Comparison of ENCODE assay signal across 24 cellular contexts in the genomic region with DNA sequence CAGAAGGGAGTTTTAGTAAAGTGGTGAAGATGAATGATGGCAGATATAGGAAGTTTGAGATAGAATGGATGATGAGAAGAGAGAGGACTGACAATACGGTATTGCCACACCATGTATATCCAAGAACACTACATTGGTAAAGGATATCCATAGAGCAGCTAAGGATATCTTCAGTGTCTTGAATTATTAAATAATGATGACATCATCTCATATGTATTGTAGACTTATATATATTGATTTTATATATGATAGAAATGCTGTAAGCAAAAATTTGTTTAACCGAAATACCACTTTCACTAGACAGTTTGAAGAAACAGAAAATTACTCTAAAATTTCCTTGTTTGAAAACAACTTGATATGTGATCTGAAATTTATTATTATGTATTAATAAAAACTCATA.
DNase-seq lines count a peak whose midpoint lies in the region; ATAC-seq, FAIRE-seq and TF ChIP-seq lines count a peak whose summit lies in the region.
"Had no signal": no experiment of that assay in that cellular context is flagged by ENCODE, and none has a peak within 500 bp of the region (broad histone marks: within the 10 kb centered on the region; RNA-seq: fewer than 3 reads in every experiment).

No MANE protein-coding gene starts in this region.

- no peak overlapping the region for H3K4me2 ChIP-seq in HepG2 (ENCODE audit: low read depth, low read length)
- H3K4me2 ChIP-seq in MM.1S (ENCODE audit: low read depth, low read length) = no peak overlapping the region
- H3K4me2 ChIP-seq: A549, SK-N-SH had no signal

- FAIRE-seq in HepG2 (lab: Jason Lieb, UNC) = no peak
- FAIRE-seq: A549 had no signal

- H3K9me3 ChIP-seq in HepG2 (ENCODE audit: low read length) (no peaks in the 10 kb centered on the region), right lobe of liver (no peaks in the 10 kb centered on the region), MM.1S (replicated peaks; ENCODE audit: insufficient read depth, low read length) (no peaks in the 10 kb centered on the region), BE2C (no peaks in the 10 kb centered on the region), lower lobe of right lung (no peaks in the 10 kb centered on the region)
- H3K9me3 ChIP-seq: A549 had no signal

- TF ChIP-seq CTCF in HepG2 (CRISPR knock-in tag; IDR thresholded peaks at IDR 0.05) (no peak), right lobe of liver (IDR thresholded peaks at IDR 0.05) (no peak), MM.1S (IDR thresholded peaks at IDR 0.05; ENCODE audit: low read length) (no peak), BE2C (IDR thresholded peaks at IDR 0.05; ENCODE audit: low read depth, low read length) (no peak), lower lobe of right lung (IDR thresholded peaks at IDR 0.05) (no peak)

- in situ Hi-C loops in HepG2 (cut with HindIII; ENCODE audit: extremely low pct_ligation_motif_present, low pct_unique_long_range_greater_than_20kb) = no loop called here

- H3K27ac Mint-ChIP-seq in central memory CD8-positive, alpha-beta T cell (ENCODE audit: low read depth) = peak overlapping the region; percentile 9

- CTCF ChIA-PET in HepG2 (lab: Yijun Ruan, JAX; ENCODE audit: low intra/inter-chr PET ratio, low total read pairs) = no interaction called here

- POLR2A ChIA-PET in HepG2 (lab: Yijun Ruan, JAX) = no interaction called here

- no peaks in the 10 kb centered on the region for H3K9me2 ChIP-seq in MM.1S (replicated peaks; ENCODE audit: insufficient read depth, low read length)
- H3K9me2 ChIP-seq: SK-N-SH had no signal

- no peaks in the 10 kb centered on the region for H3K27me3 ChIP-seq in HepG2 (ENCODE audit: control insufficient read depth in 1 of 2, insufficient read depth in 2 of 2, low read length in 2 of 2)
- no peaks in the 10 kb centered on the region for H3K27me3 ChIP-seq in right lobe of liver
- H3K27me3 ChIP-seq in MM.1S (replicated peaks; ENCODE audit: insufficient read depth, low read length) = no peaks in the 10 kb centered on the region
- no peaks in the 10 kb centered on the region for H3K27me3 ChIP-seq in BE2C
- no peaks in the 10 kb centered on the region for H3K27me3 ChIP-seq in lower lobe of right lung (ENCODE audit: low read depth)

- TF ChIP-seq EP300 in HepG2 (IDR thresholded peaks at IDR 0.05; ENCODE audit: low read depth in 2 of 2, low read length in 2 of 2) (no peak), HepG2 (CRISPR knock-in tag; IDR thresholded peaks at IDR 0.05; ENCODE audit: borderline replicate concordance) (no peak)

- peaks cover 50% of the 10 kb centered on the region for H3K36me3 Mint-ChIP-seq in central memory CD8-positive, alpha-beta T cell (ENCODE audit: insufficient read depth)

- BruUV-seq in HepG2 (replicated peaks; lab: Mats Ljungman, UMichigan) = no TSS peak

- WGBS in HepG2 (ENCODE audit: low lambda C conversion rate) = 97% methylated on average over 2 of the region's 2 CpGs
- 96% methylated on average over 2 of the region's 2 CpGs for WGBS in right lobe of liver (ENCODE audit: insufficient coverage, low coverage, low lambda C conversion rate, missing lambda C conversion rate)

- H2AFZ ChIP-seq in HepG2 (ENCODE audit: low read length) (no peak overlapping the region), MM.1S (ENCODE audit: low read length) (no peak overlapping the region)

- no peaks in the 10 kb centered on the region for H3K79me2 ChIP-seq in HepG2 (ENCODE audit: insufficient read depth, low read length)
- H3K79me2 ChIP-seq in MM.1S (ENCODE audit: low read length) = peaks cover 8% of the 10 kb centered on the region

- H4K20me1 ChIP-seq in HepG2 (ENCODE audit: insufficient read depth, low read length) (no peaks in the 10 kb centered on the region), MM.1S (ENCODE audit: insufficient read depth, low read length) (no peaks in the 10 kb centered on the region)

- no peaks in the 10 kb centered on the region for H3K9me3 Mint-ChIP-seq in central memory CD8-positive, alpha-beta T cell
- H3K9me3 Mint-ChIP-seq: CD4-positive, alpha-beta T cell; H9 had no signal

- DNase-seq in HepG2 (ENCODE audit: low spot score) = no peak
- DNase-seq in right lobe of liver = no peak
- no peak for DNase-seq in MM.1S
- DNase-seq in central memory CD8-positive, alpha-beta T cell (ENCODE audit: low spot score in 2 of 2) = no peak
- no peak for DNase-seq in BE2C
- DNase-seq in left lobe of liver (ENCODE audit: low spot score) = no peak
- no peak for DNase-seq in HUDEP-2 (lab: John Stamatoyannopoulos, UW; ENCODE audit: unreplicated experiment in 76 of 76)
- DNase-seq in lower lobe of right lung = no peak
- DNase-seq: Calu3; CD4-positive, alpha-beta T cell; DMS153; GDM1; H9; KG1; NCI-H1092 treated with DMSO at 0.1 percent for 48 hours; NCI-H2081; NCI-H2171; NCI-H345; NCI-H524; NCI-H774; NK-92 treated with Interleukin-12 subunit alpha and Interleukin-12 subunit beta, amount 100 ng/mL, for 24 hours; SIG-M5; SK-N-SH had no signal

- no peak for TF ChIP-seq POLR2A in HepG2 (IDR thresholded peaks at IDR 0.05; ENCODE audit: insufficient read depth in 1 of 2, low read depth in 2 of 2, low read length in 2 of 2)
- no peak for TF ChIP-seq POLR2A in right lobe of liver (IDR thresholded peaks at IDR 0.05)

- H3K4me3 ChIP-seq in HepG2 (replicated peaks in 1 of 3; ENCODE audit: insufficient read depth in 1 of 3, low read depth in 2 of 3, low read length in 3 of 3) = no peak overlapping the region
- H3K4me3 ChIP-seq in right lobe of liver = no peak overlapping the region
- no peak overlapping the region for H3K4me3 ChIP-seq in MM.1S (ENCODE audit: low read length)
- no peak overlapping the region for H3K4me3 ChIP-seq in BE2C (ENCODE audit: low read depth, low read length)
- no peak overlapping the region for H3K4me3 ChIP-seq in lower lobe of right lung
- H3K4me3 ChIP-seq: A549 had no signal

- no peak overlapping the region for H3K4me3 Mint-ChIP-seq in central memory CD8-positive, alpha-beta T cell
- H3K4me3 Mint-ChIP-seq: CD4-positive, alpha-beta T cell; H9 had no signal

- ATAC-seq in HepG2 = no peak
- no peak for ATAC-seq in right lobe of liver
- ATAC-seq in central memory CD8-positive, alpha-beta T cell (replicated peaks; ENCODE audit: extremely low read depth, poor library complexity, severe bottlenecking) = no peak
- no peak for ATAC-seq in left lobe of liver
- ATAC-seq in lower lobe of right lung = no peak
- ATAC-seq: A549 had no signal

- no peak for TF ChIP-seq RAD21 in HepG2 (CRISPR knock-in tag; IDR thresholded peaks at IDR 0.05)

- intact Hi-C loops in HepG2 (cut with micrococcal nuclease; ENCODE audit: unreplicated experiment) = no loop called here
- intact Hi-C loops in right lobe of liver (cut with DNase I) = no loop called here
- intact Hi-C loops in lower lobe of right lung (cut with DNase I) = no loop called here

- H3K36me3 ChIP-seq in HepG2 (replicated peaks in 1 of 2; ENCODE audit: control insufficient read depth in 1 of 2, insufficient read depth in 2 of 2, low read length in 2 of 2) = peaks cover 1 to 12% of the 10 kb centered on the region in 2 experiments; a peak in 2 of 5 replicates
- H3K36me3 ChIP-seq in right lobe of liver = no peaks in the 10 kb centered on the region
- peaks cover 2% of the 10 kb centered on the region; the same call in 1 of the 2 replicates for H3K36me3 ChIP-seq in MM.1S (replicated peaks; ENCODE audit: insufficient read depth, low read length)
- H3K36me3 ChIP-seq in BE2C = no peaks in the 10 kb centered on the region; the same call in 1 of the 2 replicates
- peaks cover 64% of the 10 kb centered on the region for H3K36me3 ChIP-seq in lower lobe of right lung

- no peaks in the 10 kb centered on the region for H3K4me1 ChIP-seq in HepG2 (ENCODE audit: insufficient read depth, low read length)
- no peaks in the 10 kb centered on the region for H3K4me1 ChIP-seq in right lobe of liver
- H3K4me1 ChIP-seq in MM.1S (ENCODE audit: low read length) = peaks cover 12% of the 10 kb centered on the region
- H3K4me1 ChIP-seq in BE2C = no peaks in the 10 kb centered on the region
- no peaks in the 10 kb centered on the region for H3K4me1 ChIP-seq in lower lobe of right lung

- no peak overlapping the region for H3K9ac ChIP-seq in HepG2 (ENCODE audit: insufficient read depth, low read depth, low read length)
- no peak overlapping the region for H3K9ac ChIP-seq in MM.1S (ENCODE audit: low read length)
- H3K9ac ChIP-seq: SK-N-SH had no signal

- no peaks in the 10 kb centered on the region for H3F3A ChIP-seq in MM.1S (ENCODE audit: insufficient read depth, low read length)

- H3K27me3 Mint-ChIP-seq in central memory CD8-positive, alpha-beta T cell = no peaks in the 10 kb centered on the region
- H3K27me3 Mint-ChIP-seq: CD4-positive, alpha-beta T cell had no signal

- peaks cover 39% of the 10 kb centered on the region for H3K4me1 Mint-ChIP-seq in central memory CD8-positive, alpha-beta T cell

- H3K27ac ChIP-seq in HepG2 (ENCODE audit: extremely low read length, insufficient read depth, low read length) (no peak overlapping the region), right lobe of liver (no peak overlapping the region), MM.1S (ENCODE audit: low read length) (peak overlapping the region; percentile 20; the same call in 1 of the 2 replicates), lower lobe of right lung (no peak overlapping the region)
- H3K27ac ChIP-seq: A549 had no signal

TF ChIP-seq in HepG2, 621 proteins besides CTCF, POLR2A, EP300 and RAD21:
- TF ChIP-seq ZEB1 (IDR thresholded peaks at IDR 0.05; ENCODE audit: insufficient replicate concordance, low read depth) = no peak
- TF ChIP-seq ATF7 (IDR thresholded peaks at IDR 0.05) = peak; percentile 91
- no peak for TF ChIP-seq ATF7 (CRISPR knock-in tag; IDR thresholded peaks at IDR 0.05)
